31 cellular contexts compared by ENCODE assay signal in genomic region chr9:130454812-130455325, GRCh38. TPM values are rescaled to one million over a fixed set of nuclear protein-coding genes. Genes with fewer than 3 reads are reported as not detected.
"Had no signal": no experiment of that assay in that cellular context is flagged by ENCODE, and none has a peak within 500 bp of the region (broad histone marks: within the 10 kb centered on the region; RNA-seq: fewer than 3 reads in every experiment).

No MANE protein-coding gene starts in this region.

- H3K4me3 ChIP-seq: adrenal gland, body of pancreas, esophagus squamous epithelium, heart left ventricle had no signal

- H3K27me3 ChIP-seq: adrenal gland, body of pancreas, heart left ventricle had no signal

- H3K9me3 ChIP-seq: adrenal gland, body of pancreas, esophagus squamous epithelium, heart left ventricle had no signal

- FAIRE-seq: colon had no signal

- ATAC-seq: activated CD4-positive, alpha-beta T cell treated with anti-CD3 and anti-CD28 coated beads for 36 hours; activated CD8-positive, alpha-beta memory T cell treated with anti-CD3 and anti-CD28 coated beads, Interleukin-2, amount 10 ng/mL, durations not matched to agents 7 days and 5 days; activated CD8-positive, alpha-beta T cell treated with anti-CD3 and anti-CD28 coated beads, Interleukin-2, amount 10 ng/mL, durations not matched to agents 7 days and 5 days; activated naive CD8-positive, alpha-beta T cell treated with anti-CD3 and anti-CD28 coated beads, Interleukin-2, amount 50 U/mL, for 24 hours; body of pancreas; effector memory CD8-positive, alpha-beta T cell; heart left ventricle; T-helper 17 cell had no signal

- DNase-seq: activated CD4-positive, alpha-beta memory T cell treated with anti-CD3 and anti-CD28 coated beads for 36 hours; activated CD4-positive, alpha-beta T cell treated with anti-CD3 and anti-CD28 coated beads for 36 hours; activated CD4-positive, alpha-beta T cell treated with anti-CD3 and anti-CD28 coated beads, Interleukin-2, amount 10 ng/mL, durations not matched to agents 24 days and 14 days; activated CD4-positive, CD25-positive, alpha-beta regulatory T cell; activated CD4-positive, CD25-positive, alpha-beta regulatory T cell treated with anti-CD3 and anti-CD28 coated beads, Interleukin-2, amount 50 U/mL, for 72 hours; activated CD8-positive, alpha-beta memory T cell treated with anti-CD3 and anti-CD28 coated beads, Interleukin-2, amount 10 ng/mL, durations not matched to agents 7 days and 5 days; activated CD8-positive, alpha-beta memory T cell treated with anti-CD3 and anti-CD28 coated beads, Interleukin-2, amount 50 U/mL, for 4 hours; activated CD8-positive, alpha-beta T cell treated with anti-CD3 and anti-CD28 coated beads, Interleukin-2, amount 10 ng/mL, durations not matched to agents 7 days and 5 days; activated effector memory CD4-positive, alpha-beta T cell treated with anti-CD3 and anti-CD28 coated beads, Interleukin-2, amount 50 U/mL, for 16 hours; activated naive CD4-positive, alpha-beta T cell treated with anti-CD3 and anti-CD28 coated beads for 36 hours; activated naive CD8-positive, alpha-beta T cell treated with anti-CD3 and anti-CD28 coated beads for 36 hours; activated naive CD8-positive, alpha-beta T cell treated with anti-CD3 and anti-CD28 coated beads, Interleukin-2, amount 50 U/mL, for 24 hours; activated T-cell treated with anti-CD3 and anti-CD28 coated beads, Interleukin-2, amount 50 U/mL, for 1 hour; activated T-cell treated with anti-CD3 and anti-CD28 coated beads, Interleukin-2, amount 50 U/mL, for 48 hours; adrenal gland; amygdala; aorta; body of pancreas; caudate nucleus; cortex of kidney; dermis blood vessel endothelial cell; effector CD4-positive, alpha-beta T cell; effector memory CD8-positive, alpha-beta T cell; esophagus squamous epithelium; foreskin melanocyte; glutamatergic neuron; heart left ventricle; T-helper 17 cell; T1000 had no signal

- H3K36me3 ChIP-seq: adrenal gland had no signal

- H3K27ac ChIP-seq: body of pancreas, epithelial cell of prostate, esophagus squamous epithelium, heart left ventricle had no signal

RNA-seq across cellular contexts. Expression of gene ASS1, which starts 10.1 kb away (rescaled TPM):
- total RNA-seq: T-helper 17 cell had no signal
